8 cellular contexts compared by ENCODE assay signal in genomic region chr7:95684037-95684436, GRCh38.
DNase-seq lines count a peak whose midpoint lies in the region; ATAC-seq and TF ChIP-seq lines count a peak whose summit lies in the region.

No MANE protein-coding gene starts in this region.

- no peak for DNase-seq in Right ventricle myocardium inferior (ENCODE audit: missing footprints)
- no peak for DNase-seq in cardiac septum (ENCODE audit: low spot score)
- DNase-seq in Panc1 (ENCODE audit: low read depth, low spot score), result peak; percentile 45
- peak; percentile 70 for DNase-seq in fibroblast of mammary gland (ENCODE audit: low read depth)
- no peak for DNase-seq in WERI-Rb-1
- no peak for DNase-seq in GDM1 (lab: John Stamatoyannopoulos, UW)

- H3K9me3 ChIP-seq in Panc1 (ENCODE audit: control insufficient read depth, insufficient read depth, low read depth, low read length) (no peaks in the 10 kb centered on the region), parathyroid adenoma (ENCODE audit: control insufficient read depth, low read length) (no peaks in the 10 kb centered on the region), WERI-Rb-1 (ENCODE audit: severe bottlenecking) (no peaks in the 10 kb centered on the region)

- CTCF ChIA-PET in Panc1 (lab: Charles Lee), result interaction anchor here (0.6 kb wide), 1 partner anchor 139 kb away, joined by 8 read pairs; no protein-coding TSS in a partner anchor

- H3K9ac ChIP-seq in parathyroid adenoma, result no peak overlapping the region

- BruUV-seq in Panc1 (replicated peaks; lab: Mats Ljungman, UMichigan), result no TSS peak

- H3K4me2 ChIP-seq in parathyroid adenoma (ENCODE audit: low read length), result no peak overlapping the region

- H3K36me3 ChIP-seq in Panc1 (ENCODE audit: control insufficient read depth, insufficient read depth, low read length) (no peaks in the 10 kb centered on the region), parathyroid adenoma (ENCODE audit: control insufficient read depth, insufficient read depth, low read length) (no peaks in the 10 kb centered on the region), WERI-Rb-1 (no peaks in the 10 kb centered on the region)

- peak; percentile 71 for ATAC-seq in Right ventricle myocardium inferior
- ATAC-seq in Panc1, result peak; percentile 55; the same call in 1 of the 2 replicates
- ATAC-seq in GM18502 (IDR thresholded peaks at IDR 0.05; ENCODE audit: poor library complexity, unreplicated experiment), result no peak

- H3K4me3 ChIP-seq in Panc1 (ENCODE audit: low read depth in 2 of 2, low read length in 2 of 2), result no peak overlapping the region
- H3K4me3 ChIP-seq in fibroblast of mammary gland (ENCODE audit: control insufficient read depth, low read depth, low read length), result no peak overlapping the region
- no peak overlapping the region for H3K4me3 ChIP-seq in parathyroid adenoma (ENCODE audit: low read depth, low read length)
- H3K4me3 ChIP-seq in WERI-Rb-1 (ENCODE audit: low read depth, low read length), result no peak overlapping the region

- peak overlapping the region; percentile 32 for H2AFZ ChIP-seq in parathyroid adenoma

- no peaks in the 10 kb centered on the region for H3K79me2 ChIP-seq in parathyroid adenoma

- intact Hi-C loops in Right ventricle myocardium inferior (cut with DNase I) (loop anchor here (1.0 to 5.0 kb wide), 4 partner anchors 57 to 157 kb away; partner anchors contain the start of gene PDK4), cardiac septum (cut with DNase I) (loop anchor here (1.0 to 5.0 kb wide), 3 partner anchors 72 to 139 kb away; partner anchors contain the start of gene PDK4), Panc1 (cut with micrococcal nuclease; ENCODE audit: unreplicated experiment) (no loop called here)

- H3K27ac ChIP-seq in Panc1 (ENCODE audit: low read length) (no peak overlapping the region), parathyroid adenoma (no peak overlapping the region), WERI-Rb-1 (no peak overlapping the region)

- TF ChIP-seq CTCF in Panc1 (IDR thresholded peaks at IDR 0.05), result peak; percentile 41; the same call in 1 of the 2 replicates
- peak; percentile 52 for TF ChIP-seq CTCF in fibroblast of mammary gland (conservative IDR thresholded peaks at IDR 0.05; ENCODE audit: control insufficient read depth, insufficient read depth, low read depth, low read length)
- peak; percentile 76 for TF ChIP-seq CTCF in parathyroid adenoma (IDR thresholded peaks at IDR 0.05)
- TF ChIP-seq CTCF in WERI-Rb-1 (IDR thresholded peaks at IDR 0.05; ENCODE audit: low read depth, low read length), result no peak

- H3K27me3 ChIP-seq in Panc1 (ENCODE audit: control insufficient read depth, insufficient read depth, low read length), result no peaks in the 10 kb centered on the region
- no peaks in the 10 kb centered on the region for H3K27me3 ChIP-seq in parathyroid adenoma (ENCODE audit: control insufficient read depth, insufficient read depth, low read length)
- no peaks in the 10 kb centered on the region for H3K27me3 ChIP-seq in WERI-Rb-1 (ENCODE audit: insufficient read depth, low read depth, severe bottlenecking)

- H3K4me1 ChIP-seq in Panc1 (ENCODE audit: control insufficient read depth, insufficient read depth, low read length) (no peaks in the 10 kb centered on the region), parathyroid adenoma (peaks cover 12% of the 10 kb centered on the region)

- POLR2A ChIA-PET in Panc1 (lab: Charles Lee), result no interaction called here

- in situ Hi-C loops in Panc1 (cut with HindIII; ENCODE audit: low pct_unique_long_range_greater_than_20kb, low sequenced_read_pairs), result loop anchor here (25.0 kb wide), 1 partner anchor 172 kb away; no protein-coding TSS in a partner anchor

Comparison
In these comparisons a context has a peak if more than half of its experiments do, and no peak if none do; other contexts are left out.
1. DNase-seq: peak in Panc1 (single experiment) and fibroblast of mammary gland (single experiment); none in Right ventricle myocardium inferior (single experiment), cardiac septum (single experiment), WERI-Rb-1 (single experiment) and GDM1 (single experiment).